ENCODE assay signal across 8 cellular contexts in genomic region chr15:55742498-55742926, GRCh38. TPM values are rescaled to one million over a fixed set of nuclear protein-coding genes. Genes with fewer than 3 reads are reported as not detected.
DNase-seq lines count a peak whose midpoint lies in the region; ATAC-seq lines count a peak whose summit lies in the region.

No MANE protein-coding gene starts in this region.

- no peaks in the 10 kb centered on the region for H3K27me3 ChIP-seq in right cardiac atrium (ENCODE audit: control insufficient read depth, insufficient read depth)

- DNase-seq in DMS53 (lab: John Stamatoyannopoulos, UW): peak; percentile 69
- no peak for DNase-seq in DMS53 treated with DMSO at 0.1 percent for 48 hours (lab: John Stamatoyannopoulos, UW; ENCODE audit: unreplicated experiment)
- DNase-seq in KBM-7: peak; percentile 69
- peak; percentile 19 for DNase-seq in activated naive CD4-positive, alpha-beta T cell treated with anti-CD3 and anti-CD28 coated beads, Interleukin-2, amount 50 U/mL, for 16 hours
- DNase-seq in right cardiac atrium: peak in 1 of 3 donors; percentile 26
- DNase-seq in skeletal muscle cell (ENCODE audit: low read depth): no peak

- WGBS in right cardiac atrium: under 1% methylated on average over 52 of the region's 52 CpGs

- H3K4me1 ChIP-seq in right cardiac atrium (ENCODE audit: control insufficient read depth, insufficient read depth, low read length): no peaks in the 10 kb centered on the region

- in situ Hi-C loops in KBM-7 (cut with MboI; ENCODE audit: low pct_unique_long_range_greater_than_20kb, low sequenced_read_pairs): no loop called here

- intact Hi-C loops in right cardiac atrium (cut with DNase I): no loop called here

- peak; percentile 63 for ATAC-seq in right cardiac atrium
- no peak for ATAC-seq in GM21825 (IDR thresholded peaks at IDR 0.05; ENCODE audit: unreplicated experiment)
- no peak for ATAC-seq in GM18909 (IDR thresholded peaks at IDR 0.05; ENCODE audit: poor library complexity, unreplicated experiment)

- no peaks in the 10 kb centered on the region for H3K9me3 ChIP-seq in right cardiac atrium (ENCODE audit: control insufficient read depth, low read length)

- peak overlapping the region; percentile 13 for H3K27ac ChIP-seq in right cardiac atrium (ENCODE audit: low read length)

- H3K4me3 ChIP-seq in right cardiac atrium (ENCODE audit: low read length) (peak overlapping the region; percentile 78), skeletal muscle cell (ENCODE audit: low read depth, low read length) (peak overlapping the region; percentile 70)

RNA-seq across cellular contexts. Expression of gene PRTG, which starts 0.4 kb away (rescaled TPM):
- 1 to 10 TPM in 1 of 4 donors, under 1 TPM in 3; 0.58 to 1.4 (median 0.62) TPM for total RNA-seq in right cardiac atrium
- 0.23 TPM for polyA plus RNA-seq in right cardiac atrium

Comparison
In these comparisons a context has a peak if more than half of its experiments do, and no peak if none do; other contexts are left out.
1. DNase-seq: peak in DMS53 (single experiment), KBM-7 (single experiment) and activated naive CD4-positive, alpha-beta T cell treated with anti-CD3 and anti-CD28 coated beads, Interleukin-2, amount 50 U/mL, for 16 hours (single experiment); none in DMS53 treated with DMSO at 0.1 percent for 48 hours (single experiment) and skeletal muscle cell (single experiment).
2. ATAC-seq: peak in right cardiac atrium (2 of 2); none in GM21825 (single experiment) and GM18909 (single experiment).